14 cellular contexts compared by ENCODE assay signal in the genomic region with DNA sequence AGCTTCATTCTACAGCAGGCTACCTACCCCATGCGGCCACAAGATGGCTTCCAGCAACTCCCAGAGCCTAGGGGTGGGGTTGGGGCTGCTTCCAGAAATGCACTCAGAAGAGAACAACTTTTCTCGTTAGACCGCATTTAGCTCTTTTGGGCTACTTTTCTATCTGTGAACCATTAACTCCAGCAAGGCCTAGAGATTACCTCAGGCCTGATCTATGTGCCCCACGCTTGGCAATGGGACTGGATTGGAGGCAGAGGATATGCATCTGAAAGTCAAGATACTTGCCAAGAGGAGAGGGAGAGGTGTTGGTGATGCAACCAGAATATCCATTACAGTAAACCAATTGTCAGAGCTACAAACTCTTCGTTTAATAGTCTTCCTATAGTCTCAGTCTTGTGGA.
DNase-seq lines count a peak whose midpoint lies in the region; ATAC-seq and TF ChIP-seq lines count a peak whose summit lies in the region.
"Had no signal": no experiment of that assay in that cellular context is flagged by ENCODE, and none has a peak within 500 bp of the region (broad histone marks: within the 10 kb centered on the region; RNA-seq: fewer than 3 reads in every experiment).

No MANE protein-coding gene starts in this region.

- H3K27me3 Mint-ChIP-seq in WTC11 (ENCODE audit: low read depth) (no peaks in the 10 kb centered on the region), mesothelial cell of epicardium (ENCODE audit: low read depth) (no peaks in the 10 kb centered on the region), progenitor cell of endocrine pancreas (no peaks in the 10 kb centered on the region)
- H3K27me3 Mint-ChIP-seq: CD4-positive, alpha-beta memory T cell had no signal

- H3K4me1 Mint-ChIP-seq in WTC11, result peaks cover 64% of the 10 kb centered on the region
- no peaks in the 10 kb centered on the region for H3K4me1 Mint-ChIP-seq in mesothelial cell of epicardium
- peaks cover 9% of the 10 kb centered on the region for H3K4me1 Mint-ChIP-seq in progenitor cell of endocrine pancreas (ENCODE audit: low read depth)
- H3K4me1 Mint-ChIP-seq: CD14-positive monocyte; CD4-positive, alpha-beta memory T cell had no signal

- H3K36me3 Mint-ChIP-seq in WTC11 (peaks cover 10% of the 10 kb centered on the region), mesothelial cell of epicardium (peaks cover 18% of the 10 kb centered on the region), progenitor cell of endocrine pancreas (ENCODE audit: insufficient read depth) (peaks cover 9% of the 10 kb centered on the region)

- no peak overlapping the region for H3K4me3 Mint-ChIP-seq in WTC11
- H3K4me3 Mint-ChIP-seq in mesothelial cell of epicardium, result no peak overlapping the region
- H3K4me3 Mint-ChIP-seq in progenitor cell of endocrine pancreas (ENCODE audit: low read depth), result no peak overlapping the region
- H3K4me3 Mint-ChIP-seq: CD14-positive monocyte; CD4-positive, alpha-beta memory T cell had no signal

- H3K9me3 Mint-ChIP-seq in WTC11, result peaks cover 8% of the 10 kb centered on the region
- peaks cover 5% of the 10 kb centered on the region for H3K9me3 Mint-ChIP-seq in mesothelial cell of epicardium
- no peaks in the 10 kb centered on the region for H3K9me3 Mint-ChIP-seq in progenitor cell of endocrine pancreas (ENCODE audit: low read depth)

- H3K27ac Mint-ChIP-seq in WTC11 (peak overlapping the region; percentile 65), mesothelial cell of epicardium (peak overlapping the region; percentile 2), progenitor cell of endocrine pancreas (peak overlapping the region; percentile 13)
- H3K27ac Mint-ChIP-seq: CD14-positive monocyte; CD4-positive, alpha-beta memory T cell had no signal

- CTCF ChIA-PET in WTC11 (lab: Charles Lee), result interaction anchor here (0.7 to 1.0 kb wide), 2 partner anchors 10 to 34 kb away, joined by 3 read pairs; no protein-coding TSS in a partner anchor

- POLR2A ChIA-PET in WTC11 (lab: Charles Lee), result interaction anchor here (0.6 kb wide), 1 partner anchor 145 kb away, joined by 5 read pairs; no protein-coding TSS in a partner anchor

- peak; percentile 15; the same call in 1 of the 2 replicates for ATAC-seq in WTC11
- ATAC-seq: A549 had no signal

- TF ChIP-seq CTCF in WTC11 (IDR thresholded peaks at IDR 0.05), result no peak
- TF ChIP-seq CTCF in mesothelial cell of epicardium (IDR thresholded peaks at IDR 0.05; ENCODE audit: unreplicated experiment), result no peak
- no peak for TF ChIP-seq CTCF in progenitor cell of endocrine pancreas (IDR thresholded peaks at IDR 0.05; ENCODE audit: unreplicated experiment)

- DNase-seq in NCI-H146 (lab: John Stamatoyannopoulos, UW), result peak; percentile 10
- no peak for DNase-seq in NCI-H146 treated with DMSO at 0.1 percent for 48 hours (lab: John Stamatoyannopoulos, UW; ENCODE audit: unreplicated experiment)
- DNase-seq in WTC11 (ENCODE audit: low spot score), result peak; percentile 18
- DNase-seq in mesothelial cell of epicardium (ENCODE audit: low spot score in 2 of 2, unreplicated experiment in 2 of 2), result no peak
- no peak for DNase-seq in progenitor cell of endocrine pancreas (ENCODE audit: low spot score, unreplicated experiment)
- no peak for DNase-seq in NCI-H1694 treated with DMSO at 0.1 percent for 48 hours (lab: John Stamatoyannopoulos, UW)
- DNase-seq in stimulated activated CD4-positive, alpha-beta T cell treated with anti-CD3 and anti-CD28 coated beads, Interleukin-15, amount 100 ng/mL, for 24 hours, result no peak
- DNase-seq in T-helper 2 cell, result no peak
- DNase-seq: CD4-positive, alpha-beta memory T cell; DMS153; DMS79; GF-D8 had no signal

TF ChIP-seq in WTC11, 78 proteins besides CTCF, POLR2A, EP300 and RAD21:
- TF ChIP-seq ZNF416 (CRISPR knock-in tag; IDR thresholded peaks at IDR 0.05) (no peak), ZNF121 (CRISPR knock-in tag; IDR thresholded peaks at IDR 0.05) (no peak), ZNF219 (CRISPR knock-in tag; IDR thresholded peaks at IDR 0.05; ENCODE audit: borderline replicate concordance) (no peak), IRF2 (CRISPR knock-in tag; IDR thresholded peaks at IDR 0.05; ENCODE audit: borderline replicate concordance, low read depth) (no peak), ESRRA (CRISPR knock-in tag; IDR thresholded peaks at IDR 0.05; ENCODE audit: borderline replicate concordance) (no peak), TEAD1 (CRISPR knock-in tag; IDR thresholded peaks at IDR 0.05) (no peak), ZNF263 (CRISPR knock-in tag; IDR thresholded peaks at IDR 0.05; ENCODE audit: low read depth) (no peak), MYBL2 (CRISPR knock-in tag; IDR thresholded peaks at IDR 0.05) (no peak), RELA (CRISPR knock-in tag; IDR thresholded peaks at IDR 0.05; ENCODE audit: borderline replicate concordance) (no peak), NR2C2 (CRISPR knock-in tag; IDR thresholded peaks at IDR 0.05) (no peak), JUN (CRISPR knock-in tag; IDR thresholded peaks at IDR 0.05) (no peak), MXD4 (CRISPR knock-in tag; IDR thresholded peaks at IDR 0.05; ENCODE audit: borderline replicate concordance) (no peak)
- TF ChIP-seq, protein P1, sequence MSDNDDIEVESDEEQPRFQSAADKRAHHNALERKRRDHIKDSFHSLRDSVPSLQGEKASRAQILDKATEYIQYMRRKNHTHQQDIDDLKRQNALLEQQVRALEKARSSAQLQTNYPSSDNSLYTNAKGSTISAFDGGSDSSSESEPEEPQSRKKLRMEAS (CRISPR knock-in tag; IDR thresholded peaks at IDR 0.05), result no peak
- TF ChIP-seq, protein P2, sequence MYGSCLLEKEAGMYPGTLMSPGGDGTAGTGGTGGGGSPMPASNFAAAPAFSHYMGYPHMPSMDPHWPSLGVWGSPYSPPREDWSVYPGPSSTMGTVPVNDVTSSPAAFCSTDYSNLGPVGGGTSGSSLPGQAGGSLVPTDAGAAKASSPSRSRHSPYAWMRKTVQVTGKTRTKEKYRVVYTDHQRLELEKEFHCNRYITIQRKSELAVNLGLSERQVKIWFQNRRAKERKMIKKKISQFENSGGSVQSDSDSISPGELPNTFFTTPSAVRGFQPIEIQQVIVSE (CRISPR knock-in tag; IDR thresholded peaks at IDR 0.05; ENCODE audit: borderline replicate concordance), result no peak

Comparison
In these comparisons a context has a peak if more than half of its experiments do, and no peak if none do; other contexts are left out.
1. DNase-seq: peak in NCI-H146 (single experiment) and WTC11 (single experiment); none in NCI-H146 treated with DMSO at 0.1 percent for 48 hours (single experiment), mesothelial cell of epicardium (0 of 2), progenitor cell of endocrine pancreas (single experiment), NCI-H1694 treated with DMSO at 0.1 percent for 48 hours (single experiment), stimulated activated CD4-positive, alpha-beta T cell treated with anti-CD3 and anti-CD28 coated beads, Interleukin-15, amount 100 ng/mL, for 24 hours (single experiment) and T-helper 2 cell (0 of 5).
2. H3K27ac Mint-ChIP-seq: peak in every context shown above with its lines; median percentile 65 in WTC11; 13 in progenitor cell of endocrine pancreas; 2 in mesothelial cell of epicardium.